10 cellular contexts compared by ENCODE assay signal in the genomic region with DNA sequence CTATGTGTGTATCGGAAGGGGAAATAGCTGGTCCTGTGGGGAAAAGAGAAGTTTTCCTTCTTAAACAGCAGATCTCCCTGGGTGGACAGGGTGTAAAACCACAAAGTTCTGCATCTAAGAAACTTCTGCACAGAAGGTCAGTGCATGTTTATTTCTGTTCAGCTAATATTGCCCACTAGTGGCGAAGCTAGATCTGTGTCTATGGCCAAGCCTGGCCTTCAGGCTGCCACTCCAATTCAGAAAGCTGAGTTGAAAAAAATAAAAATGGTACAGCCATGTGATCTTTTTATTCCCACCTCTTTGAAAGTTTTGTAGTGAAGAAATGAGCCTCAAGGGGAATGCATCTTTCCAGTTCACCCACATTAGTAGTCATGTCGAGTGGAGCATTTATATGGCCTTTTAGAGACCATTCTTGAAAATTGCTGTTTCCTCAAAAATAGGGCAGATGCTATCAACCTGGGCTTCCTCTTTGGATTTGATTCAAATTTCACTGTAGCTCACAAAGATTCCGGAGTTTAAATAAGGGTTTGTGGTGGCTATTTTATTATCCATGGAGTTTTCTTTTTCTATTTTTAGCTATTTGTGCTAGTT.
A peak's percentile ranks its signal among the peaks of the same experiment; 100 is the strongest.
DNase-seq lines count a peak whose midpoint lies in the region; ATAC-seq and TF ChIP-seq lines count a peak whose summit lies in the region.
"Had no signal": no experiment of that assay in that cellular context is flagged by ENCODE, and none has a peak within 500 bp of the region (broad histone marks: within the 10 kb centered on the region; RNA-seq: fewer than 3 reads in every experiment).

No MANE protein-coding gene starts in this region.

- no peaks in the 10 kb centered on the region for H3K27me3 Mint-ChIP-seq in natural killer cell treated with Interleukin-12 subunit alpha and Interleukin-12 subunit beta and Interleukin-15 and Interleukin-18, amount 100 ng/mL, for 72 hours
- H3K27me3 Mint-ChIP-seq: activated B cell treated with CpG ODN at 0.5 μM for 24 hours had no signal

- no peaks in the 10 kb centered on the region for H3K4me1 Mint-ChIP-seq in natural killer cell treated with Interleukin-12 subunit alpha and Interleukin-12 subunit beta and Interleukin-15 and Interleukin-18, amount 100 ng/mL, for 72 hours (ENCODE audit: low read depth in 2 of 2)
- H3K4me1 Mint-ChIP-seq: activated B cell treated with CpG ODN at 0.5 μM for 24 hours had no signal

- peaks cover 5% of the 10 kb centered on the region for H3K9me3 Mint-ChIP-seq in natural killer cell treated with Interleukin-12 subunit alpha and Interleukin-12 subunit beta and Interleukin-15 and Interleukin-18, amount 100 ng/mL, for 72 hours
- H3K9me3 Mint-ChIP-seq: activated B cell treated with CpG ODN at 0.5 μM for 24 hours had no signal

- peak; percentile 55; the same call in 2 of the 3 replicates for TF ChIP-seq CTCF in GM12872 (IDR thresholded peaks at IDR 0.05; ENCODE audit: insufficient read depth, low read depth, low read length)

- H3K36me3 Mint-ChIP-seq in natural killer cell treated with Interleukin-12 subunit alpha and Interleukin-12 subunit beta and Interleukin-15 and Interleukin-18, amount 100 ng/mL, for 72 hours: no peaks in the 10 kb centered on the region

- H3K27ac Mint-ChIP-seq in natural killer cell treated with Interleukin-12 subunit alpha and Interleukin-12 subunit beta and Interleukin-15 and Interleukin-18, amount 100 ng/mL, for 72 hours: no peak overlapping the region
- H3K27ac Mint-ChIP-seq: activated B cell treated with CpG ODN at 0.5 μM for 24 hours had no signal

- H3K4me3 Mint-ChIP-seq in natural killer cell treated with Interleukin-12 subunit alpha and Interleukin-12 subunit beta and Interleukin-15 and Interleukin-18, amount 100 ng/mL, for 72 hours: no peak overlapping the region
- H3K4me3 Mint-ChIP-seq: activated B cell treated with CpG ODN at 0.5 μM for 24 hours had no signal

- DNase-seq in SK-N-DZ (ENCODE audit: low spot score): peak; percentile 54
- peak; percentile 22 for DNase-seq in hepatic stellate cell (ENCODE audit: low spot score)
- DNase-seq in NK-92 treated with Interleukin-12 subunit alpha and Interleukin-12 subunit beta, amount 100 ng/mL, for 24 hours (lab: John Stamatoyannopoulos, UW): no peak
- DNase-seq in natural killer cell treated with Interleukin-12 subunit alpha and Interleukin-12 subunit beta and Interleukin-15 and Interleukin-18, amount 100 ng/mL, for 72 hours (ENCODE audit: low spot score): no peak
- DNase-seq: activated B cell treated with CpG ODN at 0.5 μM for 24 hours, right lobe of liver had no signal

- ATAC-seq in HG02938 (IDR thresholded peaks at IDR 0.05; ENCODE audit: unreplicated experiment): peak; percentile 78
- no peak for ATAC-seq in HG02588 (IDR thresholded peaks at IDR 0.05; ENCODE audit: unreplicated experiment)
- ATAC-seq in HG02981 (IDR thresholded peaks at IDR 0.05; ENCODE audit: unreplicated experiment): no peak
- no peak for ATAC-seq in natural killer cell treated with Interleukin-12 subunit alpha and Interleukin-12 subunit beta and Interleukin-15 and Interleukin-18, amount 100 ng/mL, for 72 hours

Comparison
In these comparisons a context has a peak if more than half of its experiments do, and no peak if none do; other contexts are left out.
1. DNase-seq: peak in SK-N-DZ (single experiment) and hepatic stellate cell (single experiment); none in NK-92 treated with Interleukin-12 subunit alpha and Interleukin-12 subunit beta, amount 100 ng/mL, for 24 hours (single experiment) and natural killer cell treated with Interleukin-12 subunit alpha and Interleukin-12 subunit beta and Interleukin-15 and Interleukin-18, amount 100 ng/mL, for 72 hours (single experiment).